ENCODE assay signal across 8 cellular contexts in the genomic region with DNA sequence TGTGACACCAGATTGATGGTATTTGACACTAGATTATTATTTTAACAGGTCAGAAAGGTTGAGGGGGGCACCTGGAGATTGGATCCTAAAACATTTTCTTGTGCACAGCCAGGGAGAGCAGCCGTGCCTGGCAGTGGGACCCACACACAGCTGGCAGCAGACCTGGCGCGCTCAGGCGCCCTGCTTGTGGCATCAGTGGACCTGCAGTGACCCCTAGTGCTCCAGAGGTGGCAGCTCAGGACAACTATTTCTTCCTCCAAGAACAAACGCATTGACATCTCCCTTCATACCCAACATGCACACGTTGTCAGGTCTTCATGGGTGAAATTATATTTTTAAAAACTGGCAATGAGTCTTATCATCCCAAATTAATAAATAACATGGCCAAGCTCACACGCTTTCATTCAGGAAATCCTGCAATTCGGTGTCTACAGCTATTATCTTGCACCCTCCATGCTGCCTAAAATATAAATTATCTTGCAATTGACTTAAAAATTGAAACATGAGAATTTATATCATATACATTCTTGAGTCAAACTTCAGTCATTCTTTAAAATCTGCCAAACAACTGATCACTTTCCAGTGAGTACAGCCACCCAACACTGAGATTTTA. TPM values are rescaled to one million over a fixed set of nuclear protein-coding genes. Genes with fewer than 3 reads are reported as not detected.
DNase-seq lines count a peak whose midpoint lies in the region; ATAC-seq, FAIRE-seq and TF ChIP-seq lines count a peak whose summit lies in the region.

No MANE protein-coding gene starts in this region.

- FAIRE-seq in GM12892 (lab: Jason Lieb, UNC), result no peak

- H3K36me3 ChIP-seq in BE2C (no peaks in the 10 kb centered on the region), left lung (no peaks in the 10 kb centered on the region), uterus (no peaks in the 10 kb centered on the region)

- ATAC-seq in HG03066 (IDR thresholded peaks at IDR 0.05; ENCODE audit: low read depth, unreplicated experiment) (peak; percentile 60), left lung (peak; percentile 96), HG03108 (IDR thresholded peaks at IDR 0.05; ENCODE audit: unreplicated experiment) (no peak)

- DNase-seq in BE2C (peak; percentile 48), GM12892 (ENCODE audit: insufficient read length) (peak; percentile 43), NCI-H460 (ENCODE audit: extremely low read depth, low read depth) (peak; percentile 11), left lung (no peak), uterus (no peak)

- peaks cover 0 to 87% (median 7%) of the 10 kb centered on the region in 5 experiments for H3K9me3 Mint-ChIP-seq in brain

- no peaks in the 10 kb centered on the region for H3K27me3 ChIP-seq in BE2C
- peaks cover 0 to 21% of the 10 kb centered on the region in 2 donors for H3K27me3 ChIP-seq in left lung
- H3K27me3 ChIP-seq in uterus, result no peaks in the 10 kb centered on the region

- intact Hi-C loops in left lung (cut with DNase I) (no loop called here), uterus (cut with DNase I; ENCODE audit: low total_unique reads) (no loop called here)

- H3K27me3 Mint-ChIP-seq in brain, result peaks cover 58% of the 10 kb centered on the region

- TF ChIP-seq POLR2A in GM12892 (IDR thresholded peaks at IDR 0.05; ENCODE audit: low read depth, low read length), result no peak
- no peak for TF ChIP-seq POLR2A in uterus (IDR thresholded peaks at IDR 0.05)

- H3K27ac ChIP-seq in left lung (no peak overlapping the region), uterus (no peak overlapping the region)

- no peaks in the 10 kb centered on the region for H3K36me3 Mint-ChIP-seq in brain

- H3K27ac Mint-ChIP-seq in brain, result peak overlapping the region in 1 of 5 experiments; percentile 59

- no peak overlapping the region for H3K4me3 ChIP-seq in BE2C (ENCODE audit: low read depth, low read length)
- H3K4me3 ChIP-seq in left lung, result no peak overlapping the region
- no peak overlapping the region for H3K4me3 ChIP-seq in uterus

- TF ChIP-seq CTCF in BE2C (IDR thresholded peaks at IDR 0.05; ENCODE audit: low read depth, low read length), result peak; percentile 73
- peak; percentile 95 to 98 for TF ChIP-seq CTCF in brain (conservative IDR thresholded peaks at IDR 0.05)
- TF ChIP-seq CTCF in left lung (IDR thresholded peaks at IDR 0.05), result peak; percentile 43 to 49
- TF ChIP-seq CTCF in uterus (IDR thresholded peaks at IDR 0.05), result peak in 3 of 4 experiments; percentile 13 to 53 (median 27)

- H3K9me3 ChIP-seq in BE2C (no peaks in the 10 kb centered on the region), left lung (no peaks in the 10 kb centered on the region), uterus (no peaks in the 10 kb centered on the region)

- H3K4me1 Mint-ChIP-seq in brain, result peaks cover 28% of the 10 kb centered on the region

- no peaks in the 10 kb centered on the region for H3K4me1 ChIP-seq in BE2C
- no peaks in the 10 kb centered on the region for H3K4me1 ChIP-seq in left lung
- no peaks in the 10 kb centered on the region for H3K4me1 ChIP-seq in uterus

- peak overlapping the region in 1 of 5 experiments; percentile 23 for H3K4me3 Mint-ChIP-seq in brain

RNA-seq across cellular contexts. Expression of a gene that starts 7.7 kb away (rescaled TPM):
- not detected for polyA plus RNA-seq in BE2C (2012; ENCODE audit: insufficient read depth, insufficient read length, low read depth)
- polyA plus RNA-seq in GM12892 (2012; ENCODE audit: missing spikeins), result 0.21 TPM
- not detected in 2 replicates for total RNA-seq in NCI-H460 (2014; rRNA removed; shearing (Covaris generic))
- not detected in 2 replicates for polyA plus RNA-seq in NCI-H460 (2014; cell fraction: nucleus; rRNA removed)
- 20.1 TPM for polyA plus RNA-seq in brain (ENCODE audit: insufficient read depth, low read depth, low replicate concordance)
- 1 to 10 TPM in 1 of 2 donors, not detected in 1; 2.0 TPM for total RNA-seq in left lung
- under 1 TPM in 1 of 4 donors, not detected in 3; 0.35 TPM for total RNA-seq in uterus

Comparison
In these comparisons a context has a peak if more than half of its experiments do, and no peak if none do; other contexts are left out.
1. DNase-seq: peak in BE2C (single experiment), GM12892 (single experiment) and NCI-H460 (single experiment); none in left lung (0 of 2) and uterus (0 of 2).
2. CTCF ChIP-seq: peak in every context shown above with its lines; median percentile 96 in brain; 73 in BE2C; 46 in left lung; 27 in uterus.